ENCODE assay signal across 1 cellular context in genomic region chr5:131521252-131521651, GRCh38.
TF ChIP-seq lines count a peak whose summit lies in the region.

No MANE protein-coding gene starts in this region.

TF ChIP-seq in SK-N-SH treated with all-trans-retinoic acid at 6 μM for 48 hours, 23 proteins besides CTCF, POLR2A, EP300 and RAD21 (continued from another document):
- TF ChIP-seq CREB5 (CRISPR knock-in tag; IDR thresholded peaks at IDR 0.05; ENCODE audit: low read depth) (peak; percentile 37; the same call in 1 of the 2 replicates), BACH2 (CRISPR knock-in tag; IDR thresholded peaks at IDR 0.05; ENCODE audit: borderline replicate concordance) (no peak)
